23 cellular contexts compared by ENCODE assay signal in genomic region chr1:66737836-66738235, GRCh38. TPM values are rescaled to one million over a fixed set of nuclear protein-coding genes. Genes with fewer than 3 reads are reported as not detected.
"Had no signal": no experiment of that assay in that cellular context is flagged by ENCODE, and none has a peak within 500 bp of the region (broad histone marks: within the 10 kb centered on the region; RNA-seq: fewer than 3 reads in every experiment).

No MANE protein-coding gene starts in this region.

- H3K4me3 ChIP-seq: MG63, SJSA1 had no signal

- H3K4me2 ChIP-seq: SK-N-SH had no signal

- H3K27ac ChIP-seq: HL-60, SJSA1 had no signal

- H3K36me3 ChIP-seq: MG63, SJSA1 had no signal

- H3K9ac ChIP-seq: SK-N-SH had no signal

- ATAC-seq: T-cell had no signal

- H3K9me3 ChIP-seq: MG63, SJSA1, SK-N-SH had no signal

- H3K27me3 ChIP-seq: MG63, SJSA1 had no signal

- DNase-seq: Karpas-422, KG1, MG63, NCI-H1092 treated with DMSO at 0.1 percent for 48 hours, NCI-H1436, NCI-H187, NCI-H2029, NCI-H2081 treated with DMSO at 0.1 percent for 48 hours, NCI-H2171, NCI-H226, NCI-H446, NCI-H510A, NCI-H524 treated with DMSO at 0.1 percent for 48 hours, NCI-H69, NCI-H774, Right ventricle myocardium superior, RPMI8226, SIG-M5, SK-N-SH, SW 1271, T-cell had no signal

RNA-seq across cellular contexts. Expression of gene DYNLT5, which starts 14.4 kb away (rescaled TPM):
- total RNA-seq: SJSA1 had no signal
